ENCODE assay signal across 20 cellular contexts in the genomic region with DNA sequence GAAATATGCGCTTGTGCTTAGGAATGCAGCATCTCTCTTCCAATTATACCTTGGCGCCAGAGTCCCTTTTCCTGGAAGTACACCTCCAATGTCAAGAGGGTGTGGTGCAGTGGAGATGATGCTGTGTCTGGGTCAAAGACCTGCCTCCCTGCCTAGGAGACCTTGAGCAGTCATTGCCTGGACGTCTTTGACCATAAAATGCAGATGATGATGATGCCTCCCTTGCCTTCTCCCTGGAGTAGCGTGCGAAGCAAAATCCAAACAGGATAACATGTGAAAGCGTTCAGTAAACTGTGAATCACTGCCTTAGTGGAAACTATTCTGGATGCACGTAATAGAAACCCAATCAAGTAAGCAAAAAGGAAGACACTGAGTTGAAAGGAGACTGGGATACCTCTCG.
"Had no signal": no experiment of that assay in that cellular context is flagged by ENCODE, and none has a peak within 500 bp of the region (broad histone marks: within the 10 kb centered on the region; RNA-seq: fewer than 3 reads in every experiment).

No MANE protein-coding gene starts in this region.

- ATAC-seq: activated CD8-positive, alpha-beta T cell treated with anti-CD3 and anti-CD28 coated beads for 36 hours; activated T-cell treated with anti-CD3 and anti-CD28 coated beads, Interleukin-2, amount 50 U/mL, for 4 hours; activated T-helper 17 cell treated with anti-CD3 and anti-CD28 coated beads, Interleukin-2, amount 50 U/mL, for 72 hours; natural killer cell; T-helper 17 cell had no signal

- DNase-seq: activated CD4-positive, alpha-beta T cell treated with anti-CD3 and anti-CD28 coated beads for 1 hour; activated CD4-positive, alpha-beta T cell treated with anti-CD3 and anti-CD28 coated beads, Interleukin-2, amount 10 ng/mL, durations not matched to agents 7 days and 5 days; activated CD8-positive, alpha-beta T cell treated with anti-CD3 and anti-CD28 coated beads for 36 hours; activated gamma-delta T cell treated with Interleukin-2 at 50 U/mL for 16 hours; activated naive CD4-positive, alpha-beta T cell treated with anti-CD3 and anti-CD28 coated beads, Interleukin-2, amount 50 U/mL, for 16 hours; activated T-cell treated with anti-CD3 and anti-CD28 coated beads, Interleukin-2, amount 50 U/mL, for 4 hours; central memory CD4-positive, alpha-beta T cell; midbrain; natural killer cell; spleen; stimulated activated naive CD4-positive, alpha-beta T cell; SW 1271; T-helper 17 cell; T1000 had no signal

- H3K4me3 ChIP-seq: breast epithelium, esophagus muscularis mucosa, neural progenitor cell, right atrium auricular region, spleen, tibial nerve had no signal

- H3K36me3 ChIP-seq: breast epithelium, esophagus muscularis mucosa, neural progenitor cell, right atrium auricular region, spleen, tibial nerve had no signal

- H3K4me2 ChIP-seq: neural progenitor cell had no signal

- H3K9ac ChIP-seq: neural progenitor cell had no signal

- H3K27ac ChIP-seq: breast epithelium, esophagus muscularis mucosa, neural progenitor cell, right atrium auricular region, spleen, tibial nerve had no signal

- H3K27me3 ChIP-seq: breast epithelium, esophagus muscularis mucosa, neural progenitor cell, right atrium auricular region, spleen, tibial nerve had no signal

- H3K9me3 ChIP-seq: breast epithelium, esophagus muscularis mucosa, right atrium auricular region, spleen had no signal

- H2AFZ ChIP-seq: neural progenitor cell had no signal

- H3K4me1 ChIP-seq: breast epithelium, neural progenitor cell had no signal
